Comparison of ENCODE assay signal across 9 cellular contexts in the genomic region with DNA sequence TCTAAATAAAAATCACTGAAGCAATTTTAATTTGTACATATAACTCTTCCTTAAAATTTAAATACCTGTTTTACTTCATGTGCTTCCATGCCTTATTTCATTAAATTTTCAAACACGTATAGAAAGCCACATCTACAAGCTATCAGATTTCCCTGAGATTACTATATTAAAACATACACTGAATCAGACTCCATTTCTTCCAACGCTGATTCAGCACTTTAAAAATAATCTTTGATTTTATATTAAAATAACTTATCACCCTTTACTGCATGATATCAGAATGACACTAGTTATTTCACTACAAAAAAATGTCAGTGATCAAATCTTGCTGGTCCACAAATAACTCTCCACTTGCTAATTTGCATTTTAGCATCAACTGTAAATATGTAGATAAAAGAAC.
"Had no signal": no experiment of that assay in that cellular context is flagged by ENCODE, and none has a peak within 500 bp of the region (broad histone marks: within the 10 kb centered on the region; RNA-seq: fewer than 3 reads in every experiment).

No MANE protein-coding gene starts in this region.

- H3K9me3 ChIP-seq: HAP-1 had no signal

- H3K27ac ChIP-seq: HL-60 had no signal

- H3K9me3 Mint-ChIP-seq: GM23338, HFFc6, IgD-negative memory B cell had no signal

- H3K4me3 ChIP-seq: GM23338, HAP-1 had no signal

- H2AFZ ChIP-seq: GM23338 had no signal

- H3K36me3 ChIP-seq: HAP-1 had no signal

- H3K4me3 Mint-ChIP-seq: GM23338, HFFc6, IgD-negative memory B cell had no signal

- H3K4me2 ChIP-seq: GM23338 had no signal

- ATAC-seq: GM23338, HCT116 had no signal

- DNase-seq: H7, HFFc6, Kasumi-1, KG1 had no signal

- H3K36me3 Mint-ChIP-seq: IgD-negative memory B cell had no signal

- H3K4me1 Mint-ChIP-seq: GM23338, IgD-negative memory B cell had no signal

- H3K27ac Mint-ChIP-seq: GM23338, HFFc6, IgD-negative memory B cell had no signal
